ENCODE assay signal across 20 cellular contexts in the genomic region with DNA sequence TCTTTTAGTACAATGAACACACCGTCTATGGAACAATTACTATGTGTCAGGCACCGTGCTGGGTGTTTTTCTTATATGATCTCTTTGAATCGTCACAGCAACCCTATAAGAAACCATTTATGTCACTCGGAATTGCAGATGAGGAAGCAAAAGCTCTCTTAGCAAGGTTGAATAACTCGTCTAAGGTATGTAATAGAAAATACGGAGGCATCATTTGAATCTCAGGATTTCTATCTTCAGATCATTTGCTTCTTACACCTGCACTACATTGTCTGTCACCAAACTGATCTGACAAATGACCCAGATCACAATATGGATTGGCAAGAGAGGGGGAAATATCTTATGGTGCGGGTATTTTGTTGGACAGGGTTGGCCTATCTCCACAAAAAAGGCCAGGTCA.
"Had no signal": no experiment of that assay in that cellular context is flagged by ENCODE, and none has a peak within 500 bp of the region (broad histone marks: within the 10 kb centered on the region; RNA-seq: fewer than 3 reads in every experiment).

No MANE protein-coding gene starts in this region.

- H3K27ac ChIP-seq: epithelial cell of prostate, esophagus muscularis mucosa, gastrocnemius medialis, left lung, lower lobe of right lung, pancreas had no signal

- H3K27me3 ChIP-seq: gastrocnemius medialis, thyroid gland had no signal

- H3K27ac Mint-ChIP-seq: dendritic cell treated with granulocyte-macrophage colony-stimulating factor and Interleukin-4, amounts not matched to agents 40 ng/mL and 50 ng/mL, for 4 days; effector memory CD8-positive, alpha-beta T cell; memory B cell; natural killer cell treated with Interleukin-12 subunit alpha and Interleukin-12 subunit beta and Interleukin-15 and Interleukin-18, amount 100 ng/mL, for 72 hours; progenitor cell of endocrine pancreas; type B pancreatic cell had no signal

- H3K9me3 ChIP-seq: esophagus muscularis mucosa, gastrocnemius medialis, left lung, lower lobe of right lung, pancreas, thyroid gland had no signal

- ATAC-seq: effector memory CD8-positive, alpha-beta T cell; gastrocnemius medialis; natural killer cell treated with Interleukin-12 subunit alpha and Interleukin-12 subunit beta and Interleukin-15 and Interleukin-18, amount 100 ng/mL, for 72 hours; pancreas; right cardiac atrium had no signal

- H3K36me3 ChIP-seq: esophagus muscularis mucosa, gastrocnemius medialis, left lung, lower lobe of right lung, pancreas, thyroid gland had no signal

- H3K4me3 ChIP-seq: esophagus muscularis mucosa, gastrocnemius medialis, left lung, lower lobe of right lung, pancreas, thyroid gland had no signal

- H3K9me3 Mint-ChIP-seq: dendritic cell treated with granulocyte-macrophage colony-stimulating factor and Interleukin-4, amounts not matched to agents 40 ng/mL and 50 ng/mL, for 4 days; effector memory CD8-positive, alpha-beta T cell; memory B cell; natural killer cell treated with Interleukin-12 subunit alpha and Interleukin-12 subunit beta and Interleukin-15 and Interleukin-18, amount 100 ng/mL, for 72 hours; type B pancreatic cell had no signal

- DNase-seq: effector memory CD8-positive, alpha-beta T cell; gastrocnemius medialis; glutamatergic neuron; islet precursor cell; lower lobe of right lung; midbrain; occipital lobe; pancreas; right cardiac atrium; stimulated activated CD4-positive, alpha-beta T cell treated with anti-CD3 and anti-CD28 coated beads, Interleukin-12 subunit alpha, Interleukin-12 subunit beta, amount 100 ng/mL, for 4 hours; stimulated activated naive CD4-positive, alpha-beta T cell treated with Interleukin-2 at 50 U/mL for 16 hours had no signal

- H3K36me3 Mint-ChIP-seq: memory B cell; natural killer cell treated with Interleukin-12 subunit alpha and Interleukin-12 subunit beta and Interleukin-15 and Interleukin-18, amount 100 ng/mL, for 72 hours; type B pancreatic cell had no signal

- H3K4me3 Mint-ChIP-seq: dendritic cell treated with granulocyte-macrophage colony-stimulating factor and Interleukin-4, amounts not matched to agents 40 ng/mL and 50 ng/mL, for 4 days; effector memory CD8-positive, alpha-beta T cell; memory B cell; natural killer cell treated with Interleukin-12 subunit alpha and Interleukin-12 subunit beta and Interleukin-15 and Interleukin-18, amount 100 ng/mL, for 72 hours; type B pancreatic cell had no signal
